In the genomic region with DNA sequence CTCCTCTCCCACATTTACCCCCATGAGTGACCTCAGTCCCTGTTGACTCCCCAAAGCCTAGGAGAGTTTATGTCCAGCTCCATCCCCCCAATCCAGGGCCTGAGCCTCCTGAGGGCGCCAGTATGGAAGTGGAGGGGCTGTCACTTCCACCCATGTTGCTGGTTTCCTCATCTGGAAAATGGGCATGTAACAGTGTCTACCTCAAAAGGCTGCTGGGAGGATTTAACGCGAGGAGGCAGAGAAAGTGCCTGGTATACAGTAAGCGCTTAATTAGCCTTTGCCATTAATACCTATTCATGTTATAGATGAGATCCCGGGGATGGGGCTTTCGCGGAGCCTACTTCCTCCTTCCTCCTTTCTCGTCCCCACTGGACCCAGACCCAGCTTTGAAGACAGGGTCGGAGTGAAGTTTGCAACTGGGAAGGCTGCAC, we compare ENCODE assay signal across 8 cellular contexts. TPM values are rescaled to one million over a fixed set of nuclear protein-coding genes. Genes with fewer than 3 reads are reported as not detected.
DNase-seq lines count a peak whose midpoint lies in the region; ATAC-seq and TF ChIP-seq lines count a peak whose summit lies in the region.

No MANE protein-coding gene starts in this region.

- H3K4me1 ChIP-seq in SJCRH30 (no peaks in the 10 kb centered on the region), sigmoid colon (peaks cover 0 to 14% (median 12%) of the 10 kb centered on the region in 4 donors)

- intact Hi-C loops in sigmoid colon (cut with DNase I) = loop anchor here (2.0 to 10.0 kb wide), 3 partner anchors 47 to 445 kb away; a partner anchor contains a TSS

- H3K36me3 ChIP-seq in SJCRH30 = peaks cover 4% of the 10 kb centered on the region; the same call in 1 of the 2 replicates
- peaks cover 0 to 27% (median 7%) of the 10 kb centered on the region in 4 donors for H3K36me3 ChIP-seq in sigmoid colon

- no peak for TF ChIP-seq POLR2A in sigmoid colon (IDR thresholded peaks at IDR 0.05)

- no peaks in the 10 kb centered on the region for H3K9me3 ChIP-seq in SJCRH30 (replicated peaks)
- H3K9me3 ChIP-seq in sigmoid colon = no peaks in the 10 kb centered on the region

- H3K4me3 ChIP-seq in SJCRH30 (peak overlapping the region; percentile 73), fibroblast of the aortic adventitia (ENCODE audit: low read depth, low read length) (peak overlapping the region; percentile 97), sigmoid colon (peak overlapping the region; percentile 67 to 97 (median 88))

- WGBS in sigmoid colon, 2 donors = 1% methylated on average over 9 of the region's 9 CpGs

- ATAC-seq in GM21447 (IDR thresholded peaks at IDR 0.05; ENCODE audit: unreplicated experiment) (peak; percentile 3), GM18498 (IDR thresholded peaks at IDR 0.05; ENCODE audit: unreplicated experiment) (no peak)

- no peak overlapping the region; the same call in 1 of the 2 replicates for H3K27ac ChIP-seq in SJCRH30
- peak overlapping the region; percentile 79 to 87 (median 86) for H3K27ac ChIP-seq in sigmoid colon

- H3K27me3 ChIP-seq in SJCRH30 = no peaks in the 10 kb centered on the region
- H3K27me3 ChIP-seq in sigmoid colon = no peaks in the 10 kb centered on the region

- DNase-seq in SJCRH30 = peak in 1 of 2 experiments; percentile 17
- DNase-seq in fibroblast of the aortic adventitia (ENCODE audit: low read depth) = no peak
- no peak for DNase-seq in sigmoid colon
- no peak for DNase-seq in SK-N-DZ (ENCODE audit: low spot score)
- DNase-seq in COLO829 (ENCODE audit: low spot score) = no peak
- DNase-seq in mesenteric fat pad (ENCODE audit: low spot score) = no peak

- TF ChIP-seq EP300 in sigmoid colon (IDR thresholded peaks at IDR 0.05) = no peak

- no peak for TF ChIP-seq CTCF in fibroblast of the aortic adventitia (IDR thresholded peaks at IDR 0.05; ENCODE audit: insufficient read depth, low read length)
- TF ChIP-seq CTCF in sigmoid colon (IDR thresholded peaks at IDR 0.05) = no peak

RNA-seq across cellular contexts. Expression of a gene that starts 0.5 kb away (rescaled TPM):
- 45.8 and 56.1 TPM in 2 replicates for total RNA-seq in SJCRH30 (2014; rRNA removed; shearing (Covaris generic))
- total RNA-seq in fibroblast of the aortic adventitia (ENCODE audit: low replicate concordance) = 25.7 and 51.5 TPM in 2 replicates
- total RNA-seq in sigmoid colon = 100 to 1,000 TPM in 1 of 4 donors, 10 to 100 TPM in 3; 36.7 to 125 (median 50.3) TPM
- 100 to 1,000 TPM in 1 of 3 donors, 10 to 100 TPM in 2; 35.6 to 117 (median 38.4) TPM for polyA plus RNA-seq in sigmoid colon
- polyA plus RNA-seq in SK-N-DZ (2014; cell fraction: cytosol; rRNA removed) = 22.0 and 26.4 TPM in 2 replicates
- polyA plus RNA-seq in SK-N-DZ (2014; cell fraction: nucleus; rRNA removed) = 212 and 214 TPM in 2 replicates
- total RNA-seq in mesenteric fat pad = 91.5 TPM

RNA-seq across cellular contexts. Expression of a gene that starts 23.4 kb away (rescaled TPM):
- 118 and 130 TPM in 2 replicates for total RNA-seq in SJCRH30 (2014; rRNA removed; shearing (Covaris generic))
- 60.5 and 151 TPM in 2 replicates for total RNA-seq in fibroblast of the aortic adventitia (ENCODE audit: low replicate concordance)
- 100 to 1,000 TPM; 106 to 144 (median 118) TPM for total RNA-seq in sigmoid colon
- polyA plus RNA-seq in sigmoid colon = 100 to 1,000 TPM; 129 to 294 (median 146) TPM
- 188 and 208 TPM in 2 replicates for polyA plus RNA-seq in SK-N-DZ (2014; cell fraction: cytosol; rRNA removed)
- 567 and 627 TPM in 2 replicates for polyA plus RNA-seq in SK-N-DZ (2014; cell fraction: nucleus; rRNA removed)
- 173 TPM for total RNA-seq in mesenteric fat pad

RNA-seq across cellular contexts. Expression of a gene that starts 40.4 kb away (rescaled TPM):
- 3.7 and 4.2 TPM in 2 replicates for total RNA-seq in SJCRH30 (2014; rRNA removed; shearing (Covaris generic))
- total RNA-seq in fibroblast of the aortic adventitia (ENCODE audit: low replicate concordance) (1.8 and 7.0 TPM in 2 replicates), sigmoid colon (10 to 100 TPM in 3 of 4 donors, 1 to 10 TPM in 1; 7.6 to 14.7 (median 12.9) TPM), mesenteric fat pad (28.5 TPM)
- 1 to 10 TPM; 4.2 to 7.2 (median 6.2) TPM for polyA plus RNA-seq in sigmoid colon
- 2.8 and 3.6 TPM in 2 replicates for polyA plus RNA-seq in SK-N-DZ (2014; cell fraction: cytosol; rRNA removed)
- 2.9 and 6.8 TPM in 2 replicates for polyA plus RNA-seq in SK-N-DZ (2014; cell fraction: nucleus; rRNA removed)

RNA-seq across cellular contexts. Expression of a gene that starts 40.5 kb away (rescaled TPM):
- 2.1 and 2.8 TPM in 2 replicates for total RNA-seq in SJCRH30 (2014; rRNA removed; shearing (Covaris generic))
- total RNA-seq in fibroblast of the aortic adventitia (ENCODE audit: low replicate concordance) (1.3 and 8.5 TPM in 2 replicates), sigmoid colon (1 to 10 TPM; 1.9 to 4.2 (median 3.4) TPM), mesenteric fat pad (25.0 TPM)
- 10 to 100 TPM; 24.5 to 45.2 (median 35.4) TPM for polyA plus RNA-seq in sigmoid colon
- 1.0 and 1.8 TPM in 2 replicates for polyA plus RNA-seq in SK-N-DZ (2014; cell fraction: cytosol; rRNA removed)
- 0.84 and 3.6 TPM in 2 replicates for polyA plus RNA-seq in SK-N-DZ (2014; cell fraction: nucleus; rRNA removed)

RNA-seq across cellular contexts. Expression of a gene that starts 46.6 kb away (rescaled TPM):
- 20.1 and 21.3 TPM in 2 replicates for total RNA-seq in SJCRH30 (2014; rRNA removed; shearing (Covaris generic))
- 6.5 and 12.0 TPM in 2 replicates for total RNA-seq in fibroblast of the aortic adventitia (ENCODE audit: low replicate concordance)
- total RNA-seq in sigmoid colon = 10 to 100 TPM; 10.0 to 28.5 (median 14.9) TPM
- 10 to 100 TPM in 2 of 3 donors, 1 to 10 TPM in 1; 8.4 to 37.0 (median 14.8) TPM for polyA plus RNA-seq in sigmoid colon
- polyA plus RNA-seq in SK-N-DZ (2014; cell fraction: cytosol; rRNA removed) = 17.8 and 20.7 TPM in 2 replicates
- polyA plus RNA-seq in SK-N-DZ (2014; cell fraction: nucleus; rRNA removed) = 10.8 and 28.6 TPM in 2 replicates
- 23.0 TPM for total RNA-seq in mesenteric fat pad
